In the genomic region with DNA sequence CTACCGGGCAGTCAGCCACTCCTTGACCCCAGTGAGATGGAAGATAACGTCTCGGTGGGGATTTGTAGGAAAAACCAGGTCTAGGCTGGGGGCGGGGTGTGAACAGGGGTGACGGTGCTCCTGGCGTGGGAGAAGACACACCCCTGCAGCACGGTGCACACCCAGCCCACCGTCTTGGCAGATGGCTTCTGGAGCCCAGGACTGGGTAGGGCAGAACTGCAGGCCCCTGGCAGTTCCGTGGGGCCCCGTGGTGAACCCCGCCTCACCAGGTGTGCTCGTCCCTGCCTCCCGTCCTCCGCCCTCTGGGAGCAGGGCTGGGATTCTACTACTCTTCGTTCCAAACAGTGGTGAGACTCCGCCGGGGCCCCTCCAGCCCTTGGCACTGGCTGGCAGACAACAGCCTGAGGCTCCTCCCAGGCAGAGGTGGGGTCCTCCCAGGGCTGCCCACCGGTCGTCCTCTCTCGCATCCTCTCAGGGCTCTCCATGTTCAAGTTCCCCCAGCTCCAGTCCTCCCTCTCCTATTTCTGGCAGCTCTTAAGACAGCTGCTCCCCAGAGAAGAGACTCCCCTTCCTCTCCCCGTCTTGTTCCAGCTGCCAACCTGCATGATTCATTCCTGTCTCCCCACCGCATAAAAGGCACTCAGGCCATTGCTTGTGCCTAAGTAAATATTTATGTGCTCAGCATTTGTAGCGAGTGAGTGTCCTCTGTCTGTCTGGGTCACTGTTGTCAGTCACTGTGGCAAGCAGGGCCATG, we compare ENCODE assay signal across 10 cellular contexts.
DNase-seq lines count a peak whose midpoint lies in the region; ATAC-seq, FAIRE-seq and TF ChIP-seq lines count a peak whose summit lies in the region.
"Had no signal": no experiment of that assay in that cellular context is flagged by ENCODE, and none has a peak within 500 bp of the region (broad histone marks: within the 10 kb centered on the region; RNA-seq: fewer than 3 reads in every experiment).

No MANE protein-coding gene starts in this region.

- peaks cover 0 to 16% (median 0%) of the 10 kb centered on the region in 4 donors for H3K27me3 ChIP-seq in esophagus squamous epithelium
- H3K27me3 ChIP-seq: vagina had no signal

- H3K27ac ChIP-seq in esophagus squamous epithelium: peak overlapping the region in 1 of 4 donors; percentile 3
- H3K27ac ChIP-seq: neutrophil, vagina had no signal

- no peaks in the 10 kb centered on the region for H3K36me3 Mint-ChIP-seq in activated T-cell treated with anti-CD3 and anti-CD28 coated beads, Interleukin-2, amount 50 U/mL, for 4 hours (ENCODE audit: insufficient read depth)

- H3K36me3 ChIP-seq in esophagus squamous epithelium: no peaks in the 10 kb centered on the region
- H3K36me3 ChIP-seq: neutrophil, vagina had no signal

- H3K27me3 Mint-ChIP-seq in activated T-cell treated with anti-CD3 and anti-CD28 coated beads, Interleukin-2, amount 50 U/mL, for 4 hours (ENCODE audit: low read depth): peaks cover 26% of the 10 kb centered on the region

- no peaks in the 10 kb centered on the region for H3K4me1 Mint-ChIP-seq in activated T-cell treated with anti-CD3 and anti-CD28 coated beads, Interleukin-2, amount 50 U/mL, for 4 hours (ENCODE audit: low read depth)

- peak; percentile 99 for FAIRE-seq in HTR-8/SVneo (lab: Jason Lieb, UNC)

- H3K4me3 ChIP-seq in esophagus squamous epithelium: peak overlapping the region in 2 of 4 donors; percentile 18 to 42
- H3K4me3 ChIP-seq: vagina had no signal

- 14 to 37% methylated on average over 9 to 15 of the region's 23 CpGs for WGBS in esophagus squamous epithelium, 2 donors

- no peak for TF ChIP-seq CTCF in esophagus squamous epithelium (IDR thresholded peaks at IDR 0.05)

- H3K4me3 Mint-ChIP-seq in activated T-cell treated with anti-CD3 and anti-CD28 coated beads, Interleukin-2, amount 50 U/mL, for 4 hours: no peak overlapping the region

- ATAC-seq in activated T-cell treated with anti-CD3 and anti-CD28 coated beads, Interleukin-2, amount 50 U/mL, for 4 hours: no peak

- H3K4me1 ChIP-seq in esophagus squamous epithelium: peaks cover 0 to 27% (median 7%) of the 10 kb centered on the region in 3 donors

- TF ChIP-seq POLR2A in esophagus squamous epithelium (IDR thresholded peaks at IDR 0.05): no peak

- no peaks in the 10 kb centered on the region for H3K9me3 Mint-ChIP-seq in activated T-cell treated with anti-CD3 and anti-CD28 coated beads, Interleukin-2, amount 50 U/mL, for 4 hours

- H3K9me3 ChIP-seq in esophagus squamous epithelium: no peaks in the 10 kb centered on the region
- H3K9me3 ChIP-seq: neutrophil, vagina had no signal

- peak; percentile 56 for DNase-seq in AG08395 (ENCODE audit: low spot score)
- peak; percentile 86 for DNase-seq in HTR-8/SVneo (ENCODE audit: insufficient read length, low spot score)
- DNase-seq in SW480 (ENCODE audit: low spot score): peak; percentile 91
- peak; percentile 93 for DNase-seq in kidney tubule cell (ENCODE audit: low spot score)
- DNase-seq in stimulated activated CD4-positive, alpha-beta T cell treated with anti-CD3 and anti-CD28 coated beads, Interleukin-2, amount 100 ng/mL, for 48 hours: no peak
- no peak for DNase-seq in amygdala (lab: John Stamatoyannopoulos, UW)
- DNase-seq in esophagus squamous epithelium (lab: John Stamatoyannopoulos, UW): no peak
- DNase-seq in activated T-cell treated with anti-CD3 and anti-CD28 coated beads, Interleukin-2, amount 50 U/mL, for 4 hours: no peak

- intact Hi-C loops in esophagus squamous epithelium (cut with DNase I): no loop called here

Comparison
In these comparisons a context has a peak if more than half of its experiments do, and no peak if none do; other contexts are left out.
1. DNase-seq: peak in AG08395 (single experiment), HTR-8/SVneo (single experiment), SW480 (single experiment) and kidney tubule cell (single experiment); none in stimulated activated CD4-positive, alpha-beta T cell treated with anti-CD3 and anti-CD28 coated beads, Interleukin-2, amount 100 ng/mL, for 48 hours (0 of 2), amygdala (0 of 56), esophagus squamous epithelium (single experiment) and activated T-cell treated with anti-CD3 and anti-CD28 coated beads, Interleukin-2, amount 50 U/mL, for 4 hours (single experiment).